ENCODE assay signal across 8 cellular contexts in the genomic region with DNA sequence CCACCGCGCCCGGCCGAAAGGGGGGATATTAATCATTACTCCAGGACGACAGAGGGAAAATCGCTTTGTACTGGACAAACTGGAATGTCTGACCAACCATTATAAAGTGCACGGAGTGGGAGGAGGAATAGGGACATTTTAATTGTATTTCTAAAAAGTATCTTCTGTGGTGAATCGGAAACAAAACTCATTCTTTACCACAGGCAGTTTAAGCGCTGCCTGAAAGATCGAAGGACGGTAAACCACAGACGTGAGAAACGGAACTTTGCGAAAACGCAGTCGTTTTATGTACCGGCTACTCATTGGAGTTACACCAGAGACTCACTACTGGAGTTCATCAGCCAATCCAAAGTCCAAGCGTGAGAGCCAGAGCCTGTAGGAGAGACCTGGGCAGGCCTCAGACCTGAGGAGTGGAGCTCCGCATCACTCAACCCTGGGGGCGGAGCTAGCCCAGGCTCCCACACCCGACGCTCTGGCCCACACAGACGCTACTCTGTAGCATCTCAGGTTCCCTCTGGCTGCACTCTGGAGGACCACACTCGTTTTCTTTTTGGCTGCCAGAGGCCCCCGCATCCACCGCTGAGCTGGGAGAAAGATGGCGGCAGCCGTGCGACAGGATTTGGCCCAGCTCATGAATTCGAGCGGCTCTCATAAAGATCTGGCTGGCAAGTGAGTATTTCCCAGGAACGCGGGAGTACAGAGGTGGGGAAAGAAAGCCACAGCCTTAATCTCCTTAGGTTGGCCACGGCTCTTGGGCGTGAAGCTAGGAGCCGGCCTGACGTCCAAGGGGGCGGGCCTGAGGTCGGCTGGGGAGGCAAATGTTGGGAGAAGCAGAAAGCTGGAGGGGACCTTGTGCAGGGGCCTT. TPM values are rescaled to one million over a fixed set of nuclear protein-coding genes. Genes with fewer than 3 reads are reported as not detected.
A peak's percentile ranks its signal among the peaks of the same experiment; 100 is the strongest.
DNase-seq lines count a peak whose midpoint lies in the region; ATAC-seq and TF ChIP-seq lines count a peak whose summit lies in the region.

COPS4 (plus strand) TSS at position 554 of the 865 bp plus-strand sequence; CDS start at position 596, 42 bp downstream.

- H3K4me1 ChIP-seq in osteoblast (ENCODE audit: insufficient read depth, low read length) = peaks cover 16% of the 10 kb centered on the region
- H3K4me1 ChIP-seq in thoracic aorta (ENCODE audit: control insufficient read depth in 1 of 2, low read depth in 2 of 2) = peaks cover 12 to 26% of the 10 kb centered on the region in 2 donors

- H3K36me3 Mint-ChIP-seq in activated naive CD8-positive, alpha-beta T cell treated with anti-CD3 and anti-CD28 coated beads, Interleukin-2, amount 10 ng/mL, durations not matched to agents 7 days and 5 days = peaks cover 9% of the 10 kb centered on the region
- H3K36me3 Mint-ChIP-seq in glutamatergic neuron (ENCODE audit: unreplicated experiment) = no peaks in the 10 kb centered on the region

- TF ChIP-seq CTCF in GM12865 (IDR thresholded peaks at IDR 0.05; ENCODE audit: insufficient read depth, low read depth, low read length, missing control alignments) (no peak), SU-DHL-6 (IDR thresholded peaks at IDR 0.05; ENCODE audit: insufficient read depth, low read length, poor library complexity, severe bottlenecking) (no peak), glutamatergic neuron (IDR thresholded peaks at IDR 0.05; ENCODE audit: partially characterized antibody, unreplicated experiment) (no peak), osteoblast (IDR thresholded peaks at IDR 0.05; ENCODE audit: extremely low read depth, low read depth, low read length) (no peak), thoracic aorta (IDR thresholded peaks at IDR 0.05) (no peak)

- no peaks in the 10 kb centered on the region for H3K27me3 Mint-ChIP-seq in activated naive CD8-positive, alpha-beta T cell treated with anti-CD3 and anti-CD28 coated beads, Interleukin-2, amount 10 ng/mL, durations not matched to agents 7 days and 5 days
- H3K27me3 Mint-ChIP-seq in glutamatergic neuron (ENCODE audit: unreplicated experiment) = peaks cover 2% of the 10 kb centered on the region

- H2AFZ ChIP-seq in SU-DHL-6 (ENCODE audit: low read depth, low read length, severe bottlenecking) (peak within 1 kb of the TSS; percentile 85), osteoblast (ENCODE audit: low read length) (peak within 1 kb of the TSS; percentile 96)

- peak within 1 kb of the TSS; percentile 99 for H3K27ac Mint-ChIP-seq in activated naive CD8-positive, alpha-beta T cell treated with anti-CD3 and anti-CD28 coated beads, Interleukin-2, amount 10 ng/mL, durations not matched to agents 7 days and 5 days
- H3K27ac Mint-ChIP-seq in glutamatergic neuron (ENCODE audit: unreplicated experiment) = peak within 1 kb of the TSS; percentile 92

- no peaks in the 10 kb centered on the region for H3K9me3 Mint-ChIP-seq in activated naive CD8-positive, alpha-beta T cell treated with anti-CD3 and anti-CD28 coated beads, Interleukin-2, amount 10 ng/mL, durations not matched to agents 7 days and 5 days
- H3K9me3 Mint-ChIP-seq in glutamatergic neuron (ENCODE audit: unreplicated experiment) = peaks cover 2% of the 10 kb centered on the region

- H3K27me3 ChIP-seq in SU-DHL-6 (ENCODE audit: low read length) (no peaks in the 10 kb centered on the region), osteoblast (ENCODE audit: insufficient read depth, low read length) (no peaks in the 10 kb centered on the region), thoracic aorta (replicated peaks; ENCODE audit: insufficient read depth) (no peaks in the 10 kb centered on the region)

- ATAC-seq in HG02759 (IDR thresholded peaks at IDR 0.05; ENCODE audit: unreplicated experiment) = peak; percentile 99
- ATAC-seq in activated naive CD8-positive, alpha-beta T cell treated with anti-CD3 and anti-CD28 coated beads, Interleukin-2, amount 10 ng/mL, durations not matched to agents 7 days and 5 days (ENCODE audit: low read depth) = peak; percentile 97
- ATAC-seq in thoracic aorta (ENCODE audit: insufficient number of reproducible peaks, low FRiP score, low read depth) = peak; percentile 100

- peaks cover 34% of the 10 kb centered on the region for H3K79me2 ChIP-seq in SU-DHL-6 (ENCODE audit: insufficient read depth, low read length)
- peaks cover 48% of the 10 kb centered on the region for H3K79me2 ChIP-seq in osteoblast (ENCODE audit: insufficient read depth, low read length)

- H3K9ac ChIP-seq in SU-DHL-6 (ENCODE audit: low read length) = peak within 1 kb of the TSS; percentile 71

- H4K20me1 ChIP-seq in SU-DHL-6 (ENCODE audit: low read depth, low read length) = no peaks in the 10 kb centered on the region
- peaks cover 8% of the 10 kb centered on the region for H4K20me1 ChIP-seq in osteoblast (ENCODE audit: insufficient read depth, low read length)

- H3K36me3 ChIP-seq in SU-DHL-6 (ENCODE audit: low read length) = no peaks in the 10 kb centered on the region
- H3K36me3 ChIP-seq in osteoblast (ENCODE audit: insufficient read depth, low read length) = no peaks in the 10 kb centered on the region
- no peaks in the 10 kb centered on the region for H3K36me3 ChIP-seq in thoracic aorta

- peak; percentile 100 for DNase-seq in GM12865 (ENCODE audit: low read depth)
- DNase-seq in NCI-H128 (lab: John Stamatoyannopoulos, UW; ENCODE audit: unreplicated experiment) = peak; percentile 97
- DNase-seq in activated naive CD8-positive, alpha-beta T cell treated with anti-CD3 and anti-CD28 coated beads, Interleukin-2, amount 10 ng/mL, durations not matched to agents 7 days and 5 days = peak; percentile 89
- DNase-seq in glutamatergic neuron = peak; percentile 92
- DNase-seq in osteoblast (ENCODE audit: insufficient read length, low spot score, missing footprints) = peak; percentile 90
- peak; percentile 96 for DNase-seq in thoracic aorta (ENCODE audit: low spot score)

- POLR2A ChIA-PET in activated naive CD8-positive, alpha-beta T cell treated with anti-CD3 and anti-CD28 coated beads, Interleukin-2, amount 10 ng/mL, durations not matched to agents 7 days and 5 days (lab: Charles Lee) = interaction anchor here (0.5 to 4.5 kb wide), 28 partner anchors 8 to 606 kb away, joined by 3 to 90 read pairs (median 3); partner anchors contain the start of genes COQ2, HELQ, LIN54 and MRPS18C

- peak within 1 kb of the TSS; percentile 78 for H3K4me3 ChIP-seq in GM12865 (ENCODE audit: low read depth, low read length)
- H3K4me3 ChIP-seq in SU-DHL-6 (ENCODE audit: insufficient read depth, low read length, poor library complexity, severe bottlenecking) = peak within 1 kb of the TSS; percentile 80
- H3K4me3 ChIP-seq in osteoblast (ENCODE audit: insufficient read depth, low read length) = peak within 1 kb of the TSS; percentile 94
- H3K4me3 ChIP-seq in thoracic aorta = peak within 1 kb of the TSS; percentile 86

- peak within 1 kb of the TSS; percentile 85 for H3K4me2 ChIP-seq in SU-DHL-6 (ENCODE audit: low read depth, low read length, poor library complexity, severe bottlenecking)
- H3K4me2 ChIP-seq in osteoblast (ENCODE audit: insufficient read depth, low read length) = peak within 1 kb of the TSS; percentile 87

- no peaks in the 10 kb centered on the region for H3F3A ChIP-seq in SU-DHL-6 (ENCODE audit: insufficient read depth)

- peaks cover 18% of the 10 kb centered on the region for H3K4me1 Mint-ChIP-seq in activated naive CD8-positive, alpha-beta T cell treated with anti-CD3 and anti-CD28 coated beads, Interleukin-2, amount 10 ng/mL, durations not matched to agents 7 days and 5 days
- H3K4me1 Mint-ChIP-seq in glutamatergic neuron (ENCODE audit: low read depth, unreplicated experiment) = peaks cover 5% of the 10 kb centered on the region

- H3K9me2 ChIP-seq in SU-DHL-6 (replicated peaks; ENCODE audit: insufficient read depth, low read length) = no peaks in the 10 kb centered on the region

- H3K9me3 ChIP-seq in SU-DHL-6 (ENCODE audit: insufficient read depth, low read length) (no peaks in the 10 kb centered on the region), osteoblast (ENCODE audit: low read depth, low read length) (no peaks in the 10 kb centered on the region), thoracic aorta (no peaks in the 10 kb centered on the region)

- H3K27ac ChIP-seq in SU-DHL-6 (ENCODE audit: low read depth, low read length) (peak within 1 kb of the TSS; percentile 85), osteoblast (ENCODE audit: low read depth, low read length) (peak within 1 kb of the TSS; percentile 95), thoracic aorta (peak within 1 kb of the TSS; percentile 84 to 93)

- H3K4me3 Mint-ChIP-seq in activated naive CD8-positive, alpha-beta T cell treated with anti-CD3 and anti-CD28 coated beads, Interleukin-2, amount 10 ng/mL, durations not matched to agents 7 days and 5 days = peak within 1 kb of the TSS; percentile 100
- H3K4me3 Mint-ChIP-seq in glutamatergic neuron (ENCODE audit: unreplicated experiment) = peak within 1 kb of the TSS; percentile 99

RNA-seq across cellular contexts. Expression of gene COPS4, which starts in this region (rescaled TPM):
- 10 to 100 TPM; 29.3 to 30.3 TPM for total RNA-seq in activated naive CD8-positive, alpha-beta T cell treated with anti-CD3 and anti-CD28 coated beads, Interleukin-2, amount 10 ng/mL, durations not matched to agents 7 days and 5 days
- total RNA-seq in glutamatergic neuron (ENCODE audit: unreplicated experiment) = 35.2 TPM
- 79.3 TPM in 2 replicates for total RNA-seq in osteoblast
- total RNA-seq in thoracic aorta = 10 to 100 TPM; 40.3 to 70.7 TPM

Comparison
In these comparisons a context has a peak if more than half of its experiments do, and no peak if none do; other contexts are left out.
1. Peak in every context shown above with its lines: DNase-seq, ATAC-seq, H3K4me3 ChIP-seq and H3K27ac ChIP-seq.